ENCODE assay signal across 13 cellular contexts in genomic region chr2:148756292-148756975, GRCh38.
DNase-seq lines count a peak whose midpoint lies in the region; ATAC-seq and TF ChIP-seq lines count a peak whose summit lies in the region.
"Had no signal": no experiment of that assay in that cellular context is flagged by ENCODE, and none has a peak within 500 bp of the region (broad histone marks: within the 10 kb centered on the region; RNA-seq: fewer than 3 reads in every experiment).

No MANE protein-coding gene starts in this region.

- H2BK15ac ChIP-seq in neuronal stem cell (ENCODE audit: low read length), result no peak overlapping the region

- H3K4me2 ChIP-seq in neuronal stem cell (ENCODE audit: insufficient read depth, low read length, poor library complexity, severe bottlenecking), result no peak overlapping the region

- no peaks in the 10 kb centered on the region for H3K9me3 ChIP-seq in CD4-positive, CD25-positive, alpha-beta regulatory T cell (ENCODE audit: control insufficient read depth in 2 of 2, low read length in 2 of 2)
- no peaks in the 10 kb centered on the region for H3K9me3 ChIP-seq in stomach
- H3K9me3 ChIP-seq in neuronal stem cell (replicated peaks in 1 of 2; ENCODE audit: control insufficient read depth in 2 of 2, insufficient read depth in 1 of 2, low read depth in 1 of 2, low read length in 2 of 2), result peaks cover 0 to 5% of the 10 kb centered on the region in 2 donors

- H3K4me1 ChIP-seq in CD4-positive, CD25-positive, alpha-beta regulatory T cell (ENCODE audit: control insufficient read depth, insufficient read depth, low read length, poor library complexity, severe bottlenecking), result no peaks in the 10 kb centered on the region
- H3K4me1 ChIP-seq in stomach (peaks cover 0 to 14% (median 5%) of the 10 kb centered on the region in 4 donors), neuronal stem cell (ENCODE audit: control insufficient read depth in 2 of 2, insufficient read depth in 1 of 2, low read depth in 1 of 2, low read length in 2 of 2) (no peaks in the 10 kb centered on the region)

- H4K8ac ChIP-seq in neuronal stem cell (ENCODE audit: low read depth, low read length), result no peak overlapping the region

- intact Hi-C loops in stomach (cut with DNase I; ENCODE audit: low total_unique reads), result no loop called here

- no peak overlapping the region for H3K14ac ChIP-seq in neuronal stem cell (ENCODE audit: low read length)

- peaks cover 6 to 31% (median 21%) of the 10 kb centered on the region in 4 donors for H3K4me1 Mint-ChIP-seq in CD4-positive, CD25-positive, alpha-beta regulatory T cell

- no peak overlapping the region for H3K18ac ChIP-seq in neuronal stem cell (ENCODE audit: low read length)

- peak overlapping the region; percentile 7 to 89 (median 44) for H3K27ac Mint-ChIP-seq in CD4-positive, CD25-positive, alpha-beta regulatory T cell
- H3K27ac Mint-ChIP-seq: IgD-negative memory B cell; T-helper 1 cell treated with Interleukin-12 subunit alpha and Interleukin-12 subunit beta and Interleukin-4 antibody, amounts not matched to agents 30 μg/mL and 1 μg/mL, for 36 hours had no signal

- H3K23ac ChIP-seq in neuronal stem cell (ENCODE audit: low read depth, low read length, poor library complexity), result no peak overlapping the region

- H2BK5ac ChIP-seq in neuronal stem cell (ENCODE audit: low read length), result no peak overlapping the region

- no peak overlapping the region for H3K4me3 Mint-ChIP-seq in CD4-positive, CD25-positive, alpha-beta regulatory T cell
- H3K4me3 Mint-ChIP-seq: IgD-negative memory B cell; T-helper 1 cell treated with Interleukin-12 subunit alpha and Interleukin-12 subunit beta and Interleukin-4 antibody, amounts not matched to agents 30 μg/mL and 1 μg/mL, for 36 hours had no signal

- no peak overlapping the region for H3K9ac ChIP-seq in neuronal stem cell (ENCODE audit: low read depth, low read length, poor library complexity)

- no peaks in the 10 kb centered on the region for H3K9me3 Mint-ChIP-seq in CD4-positive, CD25-positive, alpha-beta regulatory T cell
- H3K9me3 Mint-ChIP-seq: IgD-negative memory B cell; T-helper 1 cell treated with Interleukin-12 subunit alpha and Interleukin-12 subunit beta and Interleukin-4 antibody, amounts not matched to agents 30 μg/mL and 1 μg/mL, for 36 hours had no signal

- H2BK120ac ChIP-seq in neuronal stem cell (ENCODE audit: low read depth, low read length), result no peak overlapping the region

- H2BK12ac ChIP-seq in neuronal stem cell (ENCODE audit: low read length), result no peak overlapping the region

- peaks cover 18% of the 10 kb centered on the region for H3K36me3 ChIP-seq in CD4-positive, CD25-positive, alpha-beta regulatory T cell (ENCODE audit: control insufficient read depth, insufficient read depth, low read length)
- peaks cover 0 to 19% (median 7%) of the 10 kb centered on the region in 4 donors for H3K36me3 ChIP-seq in stomach
- peaks cover 0 to 61% of the 10 kb centered on the region in 2 donors for H3K36me3 ChIP-seq in neuronal stem cell (replicated peaks in 1 of 2; ENCODE audit: control insufficient read depth in 2 of 2, insufficient read depth in 2 of 2, low read length in 2 of 2)

- no peak for TF ChIP-seq EP300 in stomach (IDR thresholded peaks at IDR 0.05)

- no peak overlapping the region for H3K4ac ChIP-seq in neuronal stem cell (ENCODE audit: low read length)

- 51 to 76% (median 60%) methylated on average over 4 of the region's 4 CpGs for WGBS in stomach, 5 donors
- no CpG with 5 or more reads among the region's 4 CpGs for WGBS in neuronal stem cell (ENCODE audit: extremely low coverage in 2 of 2, insufficient read length in 2 of 2, insufficient replicate concordance in 1 of 2), 2 donors

- no peak overlapping the region for H3K27ac ChIP-seq in CD4-positive, CD25-positive, alpha-beta regulatory T cell (ENCODE audit: insufficient read depth, low read length, poor library complexity, severe bottlenecking)
- H3K27ac ChIP-seq in stomach, result no peak overlapping the region
- no peak overlapping the region for H3K27ac ChIP-seq in neuronal stem cell (replicated peaks; ENCODE audit: low read length)

- H2AK5ac ChIP-seq in neuronal stem cell (ENCODE audit: low read depth, low read length), result no peak overlapping the region

- H2AFZ ChIP-seq in neuronal stem cell (ENCODE audit: low read length), result no peak overlapping the region

- no peak for TF ChIP-seq POLR2A in stomach (IDR thresholded peaks at IDR 0.05)

- H4K91ac ChIP-seq in neuronal stem cell (ENCODE audit: low read depth, low read length, poor library complexity), result no peak overlapping the region

- no peaks in the 10 kb centered on the region for H3K27me3 ChIP-seq in CD4-positive, CD25-positive, alpha-beta regulatory T cell (ENCODE audit: control insufficient read depth, insufficient read depth, low read length)
- H3K27me3 ChIP-seq in stomach (no peaks in the 10 kb centered on the region), neuronal stem cell (ENCODE audit: control insufficient read depth in 3 of 3, insufficient read depth in 3 of 3, low read depth in 1 of 3, low read length in 3 of 3) (no peaks in the 10 kb centered on the region)

- no peaks in the 10 kb centered on the region for H3K79me1 ChIP-seq in neuronal stem cell (ENCODE audit: low read depth, low read length)

- TF ChIP-seq CTCF in stomach (IDR thresholded peaks at IDR 0.05), result no peak

- no peaks in the 10 kb centered on the region for H3K27me3 Mint-ChIP-seq in CD4-positive, CD25-positive, alpha-beta regulatory T cell
- H3K27me3 Mint-ChIP-seq: IgD-negative memory B cell had no signal

- ATAC-seq in CD4-positive, CD25-positive, alpha-beta regulatory T cell (ENCODE audit: low read depth in 2 of 2), result no peak
- no peak for ATAC-seq in GM19035 (IDR thresholded peaks at IDR 0.05; ENCODE audit: unreplicated experiment)

- no peak for DNase-seq in CD4-positive, CD25-positive, alpha-beta regulatory T cell
- DNase-seq in HPDE6-E6E7 (ENCODE audit: extremely low spot score) (peak; percentile 35), astrocyte of the hippocampus (ENCODE audit: low read depth, low spot score) (peak; percentile 15), kidney tubule cell (ENCODE audit: low spot score) (peak; percentile 51), stomach (no peak), neuronal stem cell (ENCODE audit: low spot score) (no peak)
- DNase-seq: activated CD8-positive, alpha-beta memory T cell treated with anti-CD3 and anti-CD28 coated beads for 24 hours; Calu3; H7; NCI-H187 treated with DMSO at 0.1 percent for 48 hours had no signal

- peaks cover 33% of the 10 kb centered on the region for H3K36me3 Mint-ChIP-seq in CD4-positive, CD25-positive, alpha-beta regulatory T cell

- H3K4me3 ChIP-seq in CD4-positive, CD25-positive, alpha-beta regulatory T cell (ENCODE audit: low read depth, low read length), result no peak overlapping the region
- no peak overlapping the region for H3K4me3 ChIP-seq in stomach
- H3K4me3 ChIP-seq in neuronal stem cell (ENCODE audit: low read length in 2 of 2), result no peak overlapping the region

Comparison
In these comparisons a context has a peak if more than half of its experiments do, and no peak if none do; other contexts are left out.
1. DNase-seq: peak in HPDE6-E6E7 (single experiment), astrocyte of the hippocampus (single experiment) and kidney tubule cell (single experiment); none in CD4-positive, CD25-positive, alpha-beta regulatory T cell (0 of 3), stomach (single experiment) and neuronal stem cell (single experiment).